Comparison of ENCODE assay signal across 15 cellular contexts in genomic region chr2:148982282-148982681, GRCh38. TPM values are rescaled to one million over a fixed set of nuclear protein-coding genes. Genes with fewer than 3 reads are reported as not detected.
"Had no signal": no experiment of that assay in that cellular context is flagged by ENCODE, and none has a peak within 500 bp of the region (broad histone marks: within the 10 kb centered on the region; RNA-seq: fewer than 3 reads in every experiment).

No MANE protein-coding gene starts in this region.

- ATAC-seq: activated T-cell treated with anti-CD3 and anti-CD28 coated beads, Interleukin-2, amount 50 U/mL, for 72 hours; naive thymus-derived CD4-positive, alpha-beta T cell; right lobe of liver; upper lobe of right lung had no signal

- H3K9me3 Mint-ChIP-seq: activated T-cell treated with anti-CD3 and anti-CD28 coated beads, Interleukin-2, amount 50 U/mL, for 72 hours; endodermal cell had no signal

- H3K4me1 Mint-ChIP-seq: endodermal cell had no signal

- H3K4me3 Mint-ChIP-seq: activated T-cell treated with anti-CD3 and anti-CD28 coated beads, Interleukin-2, amount 50 U/mL, for 72 hours; endodermal cell; naive thymus-derived CD4-positive, alpha-beta T cell had no signal

- H3K27me3 Mint-ChIP-seq: naive thymus-derived CD4-positive, alpha-beta T cell had no signal

- DNase-seq: activated CD4-positive, alpha-beta T cell treated with anti-CD3 and anti-CD28 coated beads, Interleukin-2, amount 50 U/mL, for 48 hours; activated CD4-positive, CD25-positive, alpha-beta regulatory T cell treated with anti-CD3 and anti-CD28 coated beads, Interleukin-2, amount 50 U/mL, for 72 hours; activated T-cell treated with anti-CD3 and anti-CD28 coated beads, Interleukin-2, amount 50 U/mL, for 72 hours; dermis blood vessel endothelial cell; endodermal cell; erythroblast; hippocampal formation; kidney glomerular epithelial cell; naive thymus-derived CD4-positive, alpha-beta T cell; right lobe of liver; stimulated activated CD4-positive, alpha-beta T cell treated with anti-CD3 and anti-CD28 coated beads, Interleukin-2, amount 100 ng/mL, for 24 hours; stimulated activated naive CD4-positive, alpha-beta T cell; SW 1271; upper lobe of right lung had no signal

RNA-seq across cellular contexts. Expression of gene LYPD6B, which starts 56.2 kb away (rescaled TPM):
- total RNA-seq: activated T-cell treated with anti-CD3 and anti-CD28 coated beads, Interleukin-2, amount 50 U/mL, for 72 hours; dermis blood vessel endothelial cell; mononuclear cell had no signal
